Comparison of ENCODE assay signal across 9 cellular contexts in genomic region chr2:191114403-191114886, GRCh38. TPM values are rescaled to one million over a fixed set of nuclear protein-coding genes. Genes with fewer than 3 reads are reported as not detected.
DNase-seq lines count a peak whose midpoint lies in the region; ATAC-seq and TF ChIP-seq lines count a peak whose summit lies in the region.
"Had no signal": no experiment of that assay in that cellular context is flagged by ENCODE, and none has a peak within 500 bp of the region (broad histone marks: within the 10 kb centered on the region; RNA-seq: fewer than 3 reads in every experiment).

No MANE protein-coding gene starts in this region.

- intact Hi-C loops in CD4-positive, alpha-beta memory T cell (cut with micrococcal nuclease) = loop anchor here (1.0 to 10.0 kb wide), 2 partner anchors 36 to 50 kb away; partner anchors contain the start of gene STAT4
- intact Hi-C loops in Right ventricle myocardium superior (cut with DNase I) = no loop called here

- no peak for TF ChIP-seq POLR2A in erythroblast (IDR thresholded peaks at IDR 0.05; ENCODE audit: low read length)

- H3K4me3 Mint-ChIP-seq in CD4-positive, alpha-beta memory T cell = peak overlapping the region; percentile 53 to 78 (median 72)
- H3K4me3 Mint-ChIP-seq in activated T-cell treated with anti-CD3 and anti-CD28 coated beads, Interleukin-2, amount 50 U/mL, for 24 hours = peak overlapping the region; percentile 47

- H3K27me3 Mint-ChIP-seq in CD4-positive, alpha-beta memory T cell = no peaks in the 10 kb centered on the region
- H3K27me3 Mint-ChIP-seq in activated T-cell treated with anti-CD3 and anti-CD28 coated beads, Interleukin-2, amount 50 U/mL, for 24 hours = no peaks in the 10 kb centered on the region

- ATAC-seq in GM19351 (IDR thresholded peaks at IDR 0.05; ENCODE audit: unreplicated experiment) = peak; percentile 63
- peak; percentile 71 for ATAC-seq in HG03159 (IDR thresholded peaks at IDR 0.05; ENCODE audit: unreplicated experiment)
- no peak for ATAC-seq in Right ventricle myocardium superior (ENCODE audit: poor library complexity)

- no peaks in the 10 kb centered on the region for H3K27me3 ChIP-seq in CD4-positive, alpha-beta memory T cell (ENCODE audit: insufficient read depth, low read length)
- H3K27me3 ChIP-seq in MG63 = no peaks in the 10 kb centered on the region
- H3K27me3 ChIP-seq: neutrophil had no signal

- peaks cover 47 to 54% of the 10 kb centered on the region in 2 donors for H3K36me3 Mint-ChIP-seq in CD4-positive, alpha-beta memory T cell
- H3K36me3 Mint-ChIP-seq in activated T-cell treated with anti-CD3 and anti-CD28 coated beads, Interleukin-2, amount 50 U/mL, for 24 hours (ENCODE audit: low read depth) = peaks cover 58% of the 10 kb centered on the region

- H3K4me3 ChIP-seq in CD4-positive, alpha-beta memory T cell (ENCODE audit: low read length in 2 of 2) = peak overlapping the region in 1 of 2 donors; percentile 35
- H3K4me3 ChIP-seq in MG63 = no peak overlapping the region

- DNase-seq in CD4-positive, alpha-beta memory T cell = peak; percentile 43 to 71 (median 57)
- peak; percentile 66 for DNase-seq in activated T-cell treated with anti-CD3 and anti-CD28 coated beads, Interleukin-2, amount 50 U/mL, for 24 hours
- DNase-seq in pons (ENCODE audit: low spot score) (peak; percentile 28), MG63 (no peak), Right ventricle myocardium superior (no peak), erythroblast (lab: John Stamatoyannopoulos, UW) (no peak)

- H3K9me3 Mint-ChIP-seq in CD4-positive, alpha-beta memory T cell = peaks cover 0 to 3% (median 0%) of the 10 kb centered on the region in 8 donors
- H3K9me3 Mint-ChIP-seq in activated T-cell treated with anti-CD3 and anti-CD28 coated beads, Interleukin-2, amount 50 U/mL, for 24 hours = no peaks in the 10 kb centered on the region

- no peaks in the 10 kb centered on the region for H3K36me3 ChIP-seq in CD4-positive, alpha-beta memory T cell (ENCODE audit: insufficient read depth, low read length)
- H3K36me3 ChIP-seq in MG63 = no peaks in the 10 kb centered on the region
- H3K36me3 ChIP-seq: neutrophil had no signal

- POLR2A ChIA-PET in CD4-positive, alpha-beta memory T cell (lab: Charles Lee; ENCODE audit: partially characterized antibody) = interaction anchor here (1.0 to 4.3 kb wide), 13 partner anchors 13 to 564 kb away, joined by 3 to 77 read pairs (median 4); partner anchors contain the start of genes NABP1 and STAT4

- no peaks in the 10 kb centered on the region for H3K9me3 ChIP-seq in CD4-positive, alpha-beta memory T cell (ENCODE audit: control insufficient read depth in 1 of 2, low read length in 2 of 2)
- H3K9me3 ChIP-seq in MG63 = no peaks in the 10 kb centered on the region
- H3K9me3 ChIP-seq: neutrophil had no signal

- peaks cover 51 to 83% (median 67%) of the 10 kb centered on the region in 4 donors for H3K4me1 Mint-ChIP-seq in CD4-positive, alpha-beta memory T cell
- H3K4me1 Mint-ChIP-seq in activated T-cell treated with anti-CD3 and anti-CD28 coated beads, Interleukin-2, amount 50 U/mL, for 24 hours (ENCODE audit: low read depth) = peaks cover 87% of the 10 kb centered on the region

- CTCF ChIA-PET in CD4-positive, alpha-beta memory T cell (lab: Charles Lee; ENCODE audit: partially characterized antibody) = interaction anchor here (0.6 to 3.6 kb wide), 8 partner anchors 15 to 82 kb away, joined by 3 to 22 read pairs (median 3); no protein-coding TSS in a partner anchor

- H3K27ac ChIP-seq in CD4-positive, alpha-beta memory T cell (ENCODE audit: low read depth, low read length) = peak overlapping the region; percentile 55
- H3K27ac ChIP-seq: neutrophil had no signal

- H3K27ac Mint-ChIP-seq in CD4-positive, alpha-beta memory T cell = peak overlapping the region; percentile 89 to 97 (median 93)
- H3K27ac Mint-ChIP-seq in activated T-cell treated with anti-CD3 and anti-CD28 coated beads, Interleukin-2, amount 50 U/mL, for 24 hours = peak overlapping the region; percentile 98

- H3K4me1 ChIP-seq in CD4-positive, alpha-beta memory T cell (ENCODE audit: insufficient read depth, low read length) = peaks cover 50% of the 10 kb centered on the region

RNA-seq across cellular contexts. Expression of gene STAT4, which starts 36.3 kb away (rescaled TPM):
- total RNA-seq in CD4-positive, alpha-beta memory T cell = 100 to 1,000 TPM; 114 to 119 TPM
- polyA plus RNA-seq in CD4-positive, alpha-beta memory T cell = 10 to 100 TPM; 69.7 to 76.6 TPM
- total RNA-seq in MG63 (2014; rRNA removed; shearing (Covaris generic); ENCODE audit: low replicate concordance) = 1.1 and 2.5 TPM in 2 replicates
- total RNA-seq in Right ventricle myocardium superior = 0.70 TPM

Comparison
In these comparisons a context has a peak if more than half of its experiments do, and no peak if none do; other contexts are left out.
1. DNase-seq: peak in CD4-positive, alpha-beta memory T cell (5 of 5), activated T-cell treated with anti-CD3 and anti-CD28 coated beads, Interleukin-2, amount 50 U/mL, for 24 hours (single experiment) and pons (single experiment); none in MG63 (single experiment), Right ventricle myocardium superior (single experiment) and erythroblast (0 of 2).
2. RNA of gene STAT4, which starts 36.3 kb away (total RNA-seq): 114 to 119 TPM in CD4-positive, alpha-beta memory T cell; 1.1 to 2.5 TPM in MG63 and 0.70 TPM in Right ventricle myocardium superior (single experiment); every median in the first group is over 10 times any median in the second.